Comparison of ENCODE assay signal across 8 cellular contexts in the genomic region with DNA sequence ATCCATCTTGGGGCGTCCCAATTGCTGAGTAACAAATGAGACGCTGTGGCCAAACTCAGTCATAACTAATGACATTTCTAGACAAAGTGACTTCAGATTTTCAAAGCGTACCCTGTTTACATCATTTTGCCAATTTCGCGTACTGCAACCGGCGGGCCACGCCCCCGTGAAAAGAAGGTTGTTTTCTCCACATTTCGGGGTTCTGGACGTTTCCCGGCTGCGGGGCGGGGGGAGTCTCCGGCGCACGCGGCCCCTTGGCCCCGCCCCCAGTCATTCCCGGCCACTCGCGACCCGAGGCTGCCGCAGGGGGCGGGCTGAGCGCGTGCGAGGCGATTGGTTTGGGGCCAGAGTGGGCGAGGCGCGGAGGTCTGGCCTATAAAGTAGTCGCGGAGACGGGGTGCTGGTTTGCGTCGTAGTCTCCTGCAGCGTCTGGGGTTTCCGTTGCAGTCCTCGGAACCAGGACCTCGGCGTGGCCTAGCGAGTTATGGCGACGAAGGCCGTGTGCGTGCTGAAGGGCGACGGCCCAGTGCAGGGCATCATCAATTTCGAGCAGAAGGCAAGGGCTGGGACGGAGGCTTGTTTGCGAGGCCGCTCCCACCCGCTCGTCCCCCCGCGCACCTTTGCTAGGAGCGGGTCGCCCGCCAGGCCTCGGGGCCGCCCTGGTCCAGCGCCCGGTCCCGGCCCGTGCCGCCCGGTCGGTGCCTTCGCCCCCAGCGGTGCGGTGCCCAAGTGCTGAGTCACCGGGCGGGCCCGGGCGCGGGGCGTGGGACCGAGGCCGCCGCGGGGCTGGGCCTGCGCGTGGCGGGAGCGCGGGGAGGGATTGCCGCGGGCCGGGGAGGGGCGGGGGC. TPM values are rescaled to one million over a fixed set of nuclear protein-coding genes. Genes with fewer than 3 reads are reported as not detected.
DNase-seq lines count a peak whose midpoint lies in the region; ATAC-seq, FAIRE-seq and TF ChIP-seq lines count a peak whose summit lies in the region.

Gene SOD1 (plus strand): TSS at position 408 of the 848 bp plus-strand sequence. CDS start 77 bp downstream, at position 485.

- BruUV-seq in HepG2 (replicated peaks; lab: Mats Ljungman, UMichigan), result no TSS peak

- peaks cover 12% of the 10 kb centered on the region for H3K36me3 Mint-ChIP-seq in CD4-positive, CD25-positive, alpha-beta regulatory T cell

- DNase-seq in CD4-positive, CD25-positive, alpha-beta regulatory T cell, result peak; percentile 95 to 98 (median 97)
- DNase-seq in NCI-H774 (lab: John Stamatoyannopoulos, UW) (peak; percentile 92), dermis blood vessel endothelial cell (peak; percentile 95), HepG2 (ENCODE audit: low spot score) (peak; percentile 85)
- peak; percentile 95 to 97 for DNase-seq in activated CD4-positive, alpha-beta T cell treated with anti-CD3 and anti-CD28 coated beads, Interleukin-2, amount 50 U/mL, for 4 hours
- peak; percentile 93 to 94 for DNase-seq in stimulated activated CD4-positive, alpha-beta T cell treated with anti-CD3 and anti-CD28 coated beads, Interleukin-2, amount 100 ng/mL, for 48 hours

- H3K27ac Mint-ChIP-seq in CD4-positive, CD25-positive, alpha-beta regulatory T cell, result peak within 1 kb of the TSS; percentile 91 to 99 (median 99)

- H3K27ac ChIP-seq in CD4-positive, CD25-positive, alpha-beta regulatory T cell (ENCODE audit: insufficient read depth, low read length, poor library complexity, severe bottlenecking), result peak within 1 kb of the TSS; percentile 84
- peak within 1 kb of the TSS; percentile 83 for H3K27ac ChIP-seq in HepG2 (ENCODE audit: extremely low read length, insufficient read depth, low read length)

- FAIRE-seq in HepG2 (lab: Jason Lieb, UNC), result peak; percentile 70

- POLR2A ChIA-PET in HepG2 (lab: Yijun Ruan, JAX), result no interaction called here

- peak within 1 kb of the TSS; percentile 98 for H3K4me3 ChIP-seq in CD4-positive, CD25-positive, alpha-beta regulatory T cell (ENCODE audit: low read depth, low read length)
- H3K4me3 ChIP-seq in HepG2 (replicated peaks in 1 of 3; ENCODE audit: insufficient read depth in 1 of 3, low read depth in 2 of 3, low read length in 3 of 3), result peak within 1 kb of the TSS; percentile 77 to 91 (median 88)

- H3K4me3 Mint-ChIP-seq in CD4-positive, CD25-positive, alpha-beta regulatory T cell, result peak within 1 kb of the TSS; percentile 99 to 100 (median 100)

- peaks cover 45% of the 10 kb centered on the region for H3K79me2 ChIP-seq in HepG2 (ENCODE audit: insufficient read depth, low read length)

- peak within 1 kb of the TSS; percentile 81 for H3K4me2 ChIP-seq in HepG2 (ENCODE audit: low read depth, low read length)

- H3K9ac ChIP-seq in HepG2 (ENCODE audit: insufficient read depth, low read depth, low read length), result peak within 1 kb of the TSS; percentile 85

- TF ChIP-seq RAD21 in HepG2 (CRISPR knock-in tag; IDR thresholded peaks at IDR 0.05), result no peak

- H3K9me3 ChIP-seq in CD4-positive, CD25-positive, alpha-beta regulatory T cell (ENCODE audit: control insufficient read depth in 2 of 2, low read length in 2 of 2), result no peaks in the 10 kb centered on the region
- H3K9me3 ChIP-seq in HepG2 (ENCODE audit: low read length), result no peaks in the 10 kb centered on the region

- H3K9me3 Mint-ChIP-seq in CD4-positive, CD25-positive, alpha-beta regulatory T cell, result no peaks in the 10 kb centered on the region

- H3K36me3 ChIP-seq in CD4-positive, CD25-positive, alpha-beta regulatory T cell (ENCODE audit: control insufficient read depth, insufficient read depth, low read length), result peaks cover 15% of the 10 kb centered on the region
- peaks cover 1 to 19% of the 10 kb centered on the region in 2 experiments for H3K36me3 ChIP-seq in HepG2 (replicated peaks in 1 of 2; ENCODE audit: control insufficient read depth in 1 of 2, insufficient read depth in 2 of 2, low read length in 2 of 2)

- H3K27me3 Mint-ChIP-seq in CD4-positive, CD25-positive, alpha-beta regulatory T cell, result no peaks in the 10 kb centered on the region

- no peaks in the 10 kb centered on the region for H3K27me3 ChIP-seq in CD4-positive, CD25-positive, alpha-beta regulatory T cell (ENCODE audit: control insufficient read depth, insufficient read depth, low read length)
- H3K27me3 ChIP-seq in HepG2 (ENCODE audit: control insufficient read depth in 1 of 2, insufficient read depth in 2 of 2, low read length in 2 of 2), result no peaks in the 10 kb centered on the region

- in situ Hi-C loops in HepG2 (cut with HindIII; ENCODE audit: extremely low pct_ligation_motif_present, low pct_unique_long_range_greater_than_20kb), result no loop called here

- H3K4me1 ChIP-seq in CD4-positive, CD25-positive, alpha-beta regulatory T cell (ENCODE audit: control insufficient read depth, insufficient read depth, low read length, poor library complexity, severe bottlenecking), result peaks cover 57% of the 10 kb centered on the region
- peaks cover 60% of the 10 kb centered on the region for H3K4me1 ChIP-seq in HepG2 (ENCODE audit: insufficient read depth, low read length)

- peaks cover 29% of the 10 kb centered on the region for H4K20me1 ChIP-seq in HepG2 (ENCODE audit: insufficient read depth, low read length)

- intact Hi-C loops in HepG2 (cut with micrococcal nuclease; ENCODE audit: unreplicated experiment), result loop anchor here (10.0 kb wide), 1 partner anchor 55 kb away; no protein-coding TSS in a partner anchor

- WGBS in HepG2 (ENCODE audit: low lambda C conversion rate), result 2% methylated on average over 6 of the region's 91 CpGs

- CTCF ChIA-PET in HepG2 (lab: Yijun Ruan, JAX; ENCODE audit: low intra/inter-chr PET ratio, low total read pairs), result no interaction called here

- no peak for TF ChIP-seq EP300 in HepG2 (IDR thresholded peaks at IDR 0.05; ENCODE audit: low read depth in 2 of 2, low read length in 2 of 2)
- no peak for TF ChIP-seq EP300 in HepG2 (CRISPR knock-in tag; IDR thresholded peaks at IDR 0.05; ENCODE audit: borderline replicate concordance)

- TF ChIP-seq POLR2A in HepG2 (IDR thresholded peaks at IDR 0.05; ENCODE audit: insufficient read depth in 1 of 2, low read depth in 2 of 2, low read length in 2 of 2), result peak; percentile 99 to 100

- H3K4me1 Mint-ChIP-seq in CD4-positive, CD25-positive, alpha-beta regulatory T cell, result peaks cover 25 to 77% (median 61%) of the 10 kb centered on the region in 4 donors

- ATAC-seq in CD4-positive, CD25-positive, alpha-beta regulatory T cell (ENCODE audit: low read depth in 2 of 2), result peak; percentile 96
- ATAC-seq in GM19438 (IDR thresholded peaks at IDR 0.05; ENCODE audit: low read depth, unreplicated experiment) (peak; percentile 93), HG03571 (IDR thresholded peaks at IDR 0.05; ENCODE audit: unreplicated experiment) (peak; percentile 94), HepG2 (peak; percentile 95)

- peak within 1 kb of the TSS; percentile 25 for H2AFZ ChIP-seq in HepG2 (ENCODE audit: low read length)

- peak; percentile 15; the same call in 1 of the 2 replicates for TF ChIP-seq CTCF in HepG2 (CRISPR knock-in tag; IDR thresholded peaks at IDR 0.05)

TF ChIP-seq in HepG2, 621 proteins besides CTCF, POLR2A, EP300 and RAD21 (continues in another document):
- no peak for TF ChIP-seq TAF15 (IDR thresholded peaks at IDR 0.05; ENCODE audit: low read depth, low read length, poor library complexity, severe bottlenecking)
- TF ChIP-seq ZNF768 (CRISPR knock-in tag; IDR thresholded peaks at IDR 0.05), result peak; percentile 60; the same call in 1 of the 2 replicates
- TF ChIP-seq FLYWCH1 (CRISPR knock-in tag; IDR thresholded peaks at IDR 0.05), result no peak
- peak; percentile 24; the same call in 1 of the 2 replicates for TF ChIP-seq ZNF710 (CRISPR knock-in tag; IDR thresholded peaks at IDR 0.05; ENCODE audit: borderline replicate concordance)

RNA-seq across cellular contexts. Expression of gene SOD1, which starts in this region (rescaled TPM):
- total RNA-seq in CD4-positive, CD25-positive, alpha-beta regulatory T cell, result 164 TPM
- polyA plus RNA-seq in CD4-positive, CD25-positive, alpha-beta regulatory T cell, result 100 to 1,000 TPM; 785 to 914 (median 844) TPM
- total RNA-seq in dermis blood vessel endothelial cell (236 and 279 TPM in 2 replicates), HepG2 (2016; rRNA removed; fragmentation: Illumina TruSeq; extraction: Trizol) (537 and 796 TPM in 2 replicates)
- 111 and 115 TPM in 2 replicates for total RNA-seq in HepG2 (2016; cell fraction: cytosol; rRNA removed; fragmentation: Illumina TruSeq; extraction: Trizol; ENCODE audit: low read depth)
- 560 and 812 TPM in 2 replicates for total RNA-seq in HepG2 (2016; cell fraction: insoluble cytoplasmic fraction; rRNA removed; fragmentation: Illumina TruSeq; extraction: Trizol)
- 188 and 193 TPM in 2 replicates for total RNA-seq in HepG2 (2016; cell fraction: membrane; rRNA removed; fragmentation: Illumina TruSeq; extraction: Trizol)
- 192 and 198 TPM in 2 replicates for total RNA-seq in HepG2 (2016; cell fraction: nucleus; rRNA removed; fragmentation: Illumina TruSeq; extraction: Trizol)
- polyA plus RNA-seq in HepG2 (2011; rRNA removed), result 220 and 317 TPM in 2 replicates
- 351 and 366 TPM in 2 replicates for polyA plus RNA-seq in HepG2 (2011; cell fraction: cytosol; rRNA removed)
- polyA plus RNA-seq in HepG2 (2011; cell fraction: nucleus; rRNA removed), result 86.6 and 92.5 TPM in 2 replicates
- polyA plus RNA-seq in HepG2 (2012), result 298 and 405 TPM in 2 replicates
- 103 and 124 TPM in 2 replicates for polyA plus RNA-seq in HepG2 (2016; cell fraction: cytosol; fragmentation: Illumina TruSeq; extraction: Trizol; ENCODE audit: low read depth)
- polyA plus RNA-seq in HepG2 (2016; cell fraction: insoluble cytoplasmic fraction; fragmentation: Illumina TruSeq; extraction: Trizol; ENCODE audit: low read depth), result 763 and 855 TPM in 2 replicates
- 153 and 169 TPM in 2 replicates for polyA plus RNA-seq in HepG2 (2016; cell fraction: membrane; fragmentation: Illumina TruSeq; extraction: Trizol; ENCODE audit: low read depth)
- polyA plus RNA-seq in HepG2 (2016; cell fraction: nucleus; fragmentation: Illumina TruSeq; extraction: Trizol; ENCODE audit: insufficient read depth, low read depth), result 306 and 314 TPM in 2 replicates
- polyA minus RNA-seq in HepG2 (2011; rRNA and poly(A)+ RNA removed; ENCODE audit: low replicate concordance), result 81.8 and 102 TPM in 2 replicates
- polyA minus RNA-seq in HepG2 (2011; cell fraction: cytosol; rRNA and poly(A)+ RNA removed), result 290 and 341 TPM in 2 replicates
- polyA minus RNA-seq in HepG2 (2011; cell fraction: nucleus; rRNA and poly(A)+ RNA removed), result 57.2 and 63.5 TPM in 2 replicates

Comparison
In these comparisons a context has a peak if more than half of its experiments do, and no peak if none do; other contexts are left out.
1. Peak in every context shown above with its lines: DNase-seq, ATAC-seq, H3K4me3 ChIP-seq and H3K27ac ChIP-seq.